In genomic region chr9:111349766-111350165, GRCh38 we compare ENCODE assay signal across 27 cellular contexts. TPM values are rescaled to one million over a fixed set of nuclear protein-coding genes. Genes with fewer than 3 reads are reported as not detected.
A peak's percentile ranks its signal among the peaks of the same experiment; 100 is the strongest.
DNase-seq lines count a peak whose midpoint lies in the region; ATAC-seq and TF ChIP-seq lines count a peak whose summit lies in the region.
"Had no signal": no experiment of that assay in that cellular context is flagged by ENCODE, and none has a peak within 500 bp of the region (broad histone marks: within the 10 kb centered on the region; RNA-seq: fewer than 3 reads in every experiment).

No MANE protein-coding gene starts in this region.

- no peaks in the 10 kb centered on the region for H3K9me3 Mint-ChIP-seq in WTC11
- H3K9me3 Mint-ChIP-seq: CD4-positive, alpha-beta T cell had no signal

- no peak for TF ChIP-seq CTCF in WTC11 (IDR thresholded peaks at IDR 0.05)
- TF ChIP-seq CTCF in GM10248 (IDR thresholded peaks at IDR 0.05; ENCODE audit: control extremely low read depth, extremely low read depth, low read depth, missing control alignments): no peak

- POLR2A ChIA-PET in WTC11 (lab: Charles Lee): no interaction called here
- POLR2A ChIA-PET in GM10248 (lab: Yijun Ruan, JAX): no interaction called here

- H3K36me3 ChIP-seq in muscle layer of duodenum (ENCODE audit: control insufficient read depth in 1 of 2, insufficient read depth in 2 of 2, low read length in 2 of 2): no peaks in the 10 kb centered on the region
- H3K36me3 ChIP-seq: left ventricle myocardium inferior, tibial nerve had no signal

- peak overlapping the region; percentile 56 for H3K27ac ChIP-seq in muscle layer of duodenum (ENCODE audit: low read length)
- H3K27ac ChIP-seq: HL-60, left ventricle myocardium inferior, tibial nerve had no signal

- no peak overlapping the region for H3K4me3 ChIP-seq in muscle layer of duodenum (ENCODE audit: low read depth in 1 of 2, low read length in 2 of 2)
- H3K4me3 ChIP-seq: left ventricle myocardium inferior, MG63, smooth muscle cell, tibial nerve had no signal

- H3K36me3 Mint-ChIP-seq in WTC11: no peaks in the 10 kb centered on the region
- H3K36me3 Mint-ChIP-seq: activated naive CD8-positive, alpha-beta T cell treated with anti-CD3 and anti-CD28 coated beads, Interleukin-2, amount 10 ng/mL, durations not matched to agents 7 days and 5 days; T-cell had no signal

- ATAC-seq in WTC11 (no peak), GM18868 (IDR thresholded peaks at IDR 0.05; ENCODE audit: unreplicated experiment) (no peak), HG02885 (IDR thresholded peaks at IDR 0.05; ENCODE audit: poor library complexity, unreplicated experiment) (no peak)
- ATAC-seq: Right ventricle myocardium inferior, T-cell had no signal

- H3K27me3 ChIP-seq in muscle layer of duodenum (ENCODE audit: low read depth, low read length): no peaks in the 10 kb centered on the region
- H3K27me3 ChIP-seq: MG63, tibial nerve had no signal

- DNase-seq in DMS53 treated with DMSO at 0.1 percent for 48 hours (lab: John Stamatoyannopoulos, UW; ENCODE audit: unreplicated experiment): peak; percentile 65
- peak; percentile 54 for DNase-seq in NCI-H345 (lab: John Stamatoyannopoulos, UW)
- no peak for DNase-seq in WTC11 (ENCODE audit: low spot score)
- DNase-seq in COLO829 (ENCODE audit: low spot score): no peak
- DNase-seq in GM10248 (ENCODE audit: extremely low spot score): no peak
- DNase-seq: activated CD4-positive, alpha-beta T cell treated with anti-CD3 and anti-CD28 coated beads, Interleukin-2, amount 10 ng/mL, durations not matched to agents 24 days and 14 days; activated CD8-positive, alpha-beta memory T cell treated with anti-CD3 and anti-CD28 coated beads, Interleukin-2, amount 50 U/mL, for 4 hours; activated naive CD8-positive, alpha-beta T cell treated with anti-CD3 and anti-CD28 coated beads, Interleukin-2, amount 10 ng/mL, durations not matched to agents 7 days and 5 days; CD4-positive, alpha-beta T cell; left ventricle myocardium inferior; MG63; NCI-H187 treated with DMSO at 0.1 percent for 48 hours; NCI-H446 treated with DMSO at 0.1 percent for 48 hours; stimulated activated CD4-positive, alpha-beta T cell treated with anti-CD3 and anti-CD28 coated beads, Interleukin-4, amount 100 ng/mL, for 1 hour; T-cell had no signal

- H3K4me1 ChIP-seq in muscle layer of duodenum (ENCODE audit: control insufficient read depth in 1 of 2, insufficient read depth in 2 of 2, low read length in 2 of 2): no peaks in the 10 kb centered on the region
- H3K4me1 ChIP-seq: left ventricle myocardium inferior, tibial nerve had no signal

- no peaks in the 10 kb centered on the region for H3K4me1 Mint-ChIP-seq in WTC11
- H3K4me1 Mint-ChIP-seq: activated naive CD8-positive, alpha-beta T cell treated with anti-CD3 and anti-CD28 coated beads, Interleukin-2, amount 10 ng/mL, durations not matched to agents 7 days and 5 days; IgD-negative memory B cell; neural crest cell; T-cell had no signal

- H3K27me3 Mint-ChIP-seq in WTC11 (ENCODE audit: low read depth): no peaks in the 10 kb centered on the region
- H3K27me3 Mint-ChIP-seq: IgD-negative memory B cell had no signal

- no peak overlapping the region for H3K27ac Mint-ChIP-seq in WTC11
- H3K27ac Mint-ChIP-seq: activated CD4-positive, alpha-beta T cell treated with anti-CD3 and anti-CD28 coated beads, Interleukin-2, amount 10 ng/mL, durations not matched to agents 24 days and 14 days; activated naive CD8-positive, alpha-beta T cell treated with anti-CD3 and anti-CD28 coated beads, Interleukin-2, amount 10 ng/mL, durations not matched to agents 7 days and 5 days; CD4-positive, alpha-beta T cell; IgD-negative memory B cell; stimulated activated naive CD8-positive, alpha-beta T cell treated with anti-CD3 and anti-CD28 coated beads, Interleukin-15, Interleukin-2, amounts not matched to agents 100 ng/mL and 50 ng/mL, for 24 hours; T-cell had no signal

- CTCF ChIA-PET in WTC11 (lab: Charles Lee) (no interaction called here), GM10248 (lab: Yijun Ruan, JAX) (no interaction called here)

- H3K9me3 ChIP-seq in muscle layer of duodenum (ENCODE audit: control insufficient read depth in 1 of 2, low read length in 2 of 2): no peaks in the 10 kb centered on the region
- H3K9me3 ChIP-seq: left ventricle myocardium inferior had no signal

- H3K4me3 Mint-ChIP-seq in WTC11: no peak overlapping the region
- H3K4me3 Mint-ChIP-seq: activated CD4-positive, alpha-beta T cell treated with anti-CD3 and anti-CD28 coated beads, Interleukin-2, amount 10 ng/mL, durations not matched to agents 24 days and 14 days; activated naive CD8-positive, alpha-beta T cell treated with anti-CD3 and anti-CD28 coated beads, Interleukin-2, amount 10 ng/mL, durations not matched to agents 7 days and 5 days; CD4-positive, alpha-beta T cell; IgD-negative memory B cell; neural crest cell; stimulated activated naive CD8-positive, alpha-beta T cell treated with anti-CD3 and anti-CD28 coated beads, Interleukin-15, Interleukin-2, amounts not matched to agents 100 ng/mL and 50 ng/mL, for 24 hours; T-cell had no signal

TF ChIP-seq in WTC11, 78 proteins besides CTCF, POLR2A, EP300 and RAD21:
- TF ChIP-seq GABPB1 (CRISPR knock-in tag; IDR thresholded peaks at IDR 0.05): 0 out of 2 replicates have a peak, but pooled peaks have one; percentile 55
- TF ChIP-seq PRDM15 (CRISPR knock-in tag; IDR thresholded peaks at IDR 0.05): no peak

RNA-seq across cellular contexts. Expression of gene OR2K2, which starts 19.7 kb away (rescaled TPM):
- total RNA-seq in WTC11 (2021): not detected in 3 replicates
- total RNA-seq: activated CD4-positive, alpha-beta T cell treated with anti-CD3 and anti-CD28 coated beads, Interleukin-2, amount 10 ng/mL, durations not matched to agents 24 days and 14 days; activated naive CD8-positive, alpha-beta T cell treated with anti-CD3 and anti-CD28 coated beads, Interleukin-2, amount 10 ng/mL, durations not matched to agents 7 days and 5 days; CD4-positive, alpha-beta T cell; left ventricle myocardium inferior; mononuclear cell; neural crest cell; pulmonary artery endothelial cell; Right ventricle myocardium inferior; T-cell had no signal

Comparison
In these comparisons a context has a peak if more than half of its experiments do, and no peak if none do; other contexts are left out.
1. DNase-seq: peak in DMS53 treated with DMSO at 0.1 percent for 48 hours (single experiment) and NCI-H345 (single experiment); none in WTC11 (single experiment), COLO829 (single experiment) and GM10248 (single experiment).